1 cellular context compared by ENCODE assay signal in genomic region chr6:52598123-52598823, GRCh38.
TF ChIP-seq lines count a peak whose summit lies in the region.

No MANE protein-coding gene starts in this region.

TF ChIP-seq in K562, 482 proteins besides CTCF, POLR2A, EP300 and RAD21 (continued from another document and continues in another):
- TF ChIP-seq, protein P1, sequence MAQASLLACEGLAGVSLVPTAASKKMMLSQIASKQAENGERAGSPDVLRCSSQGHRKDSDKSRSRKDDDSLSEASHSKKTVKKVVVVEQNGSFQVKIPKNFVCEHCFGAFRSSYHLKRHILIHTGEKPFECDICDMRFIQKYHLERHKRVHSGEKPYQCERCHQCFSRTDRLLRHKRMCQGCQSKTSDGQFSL (CRISPR knock-in tag; IDR thresholded peaks at IDR 0.05) = no peak
- TF ChIP-seq, protein P1 (tag; IDR thresholded peaks at IDR 0.05) = no peak
- TF ChIP-seq BCL6 (CRISPR knock-in tag; IDR thresholded peaks at IDR 0.05) = no peak
- TF ChIP-seq MAZ (CRISPR knock-in tag; conservative IDR thresholded peaks at IDR 0.05 in 1 of 2, IDR thresholded peaks at IDR 0.05 in 1 of 2) = peak in 1 of 2 experiments; percentile 60; a peak in 2 of 4 replicates
- TF ChIP-seq, protein P2, sequence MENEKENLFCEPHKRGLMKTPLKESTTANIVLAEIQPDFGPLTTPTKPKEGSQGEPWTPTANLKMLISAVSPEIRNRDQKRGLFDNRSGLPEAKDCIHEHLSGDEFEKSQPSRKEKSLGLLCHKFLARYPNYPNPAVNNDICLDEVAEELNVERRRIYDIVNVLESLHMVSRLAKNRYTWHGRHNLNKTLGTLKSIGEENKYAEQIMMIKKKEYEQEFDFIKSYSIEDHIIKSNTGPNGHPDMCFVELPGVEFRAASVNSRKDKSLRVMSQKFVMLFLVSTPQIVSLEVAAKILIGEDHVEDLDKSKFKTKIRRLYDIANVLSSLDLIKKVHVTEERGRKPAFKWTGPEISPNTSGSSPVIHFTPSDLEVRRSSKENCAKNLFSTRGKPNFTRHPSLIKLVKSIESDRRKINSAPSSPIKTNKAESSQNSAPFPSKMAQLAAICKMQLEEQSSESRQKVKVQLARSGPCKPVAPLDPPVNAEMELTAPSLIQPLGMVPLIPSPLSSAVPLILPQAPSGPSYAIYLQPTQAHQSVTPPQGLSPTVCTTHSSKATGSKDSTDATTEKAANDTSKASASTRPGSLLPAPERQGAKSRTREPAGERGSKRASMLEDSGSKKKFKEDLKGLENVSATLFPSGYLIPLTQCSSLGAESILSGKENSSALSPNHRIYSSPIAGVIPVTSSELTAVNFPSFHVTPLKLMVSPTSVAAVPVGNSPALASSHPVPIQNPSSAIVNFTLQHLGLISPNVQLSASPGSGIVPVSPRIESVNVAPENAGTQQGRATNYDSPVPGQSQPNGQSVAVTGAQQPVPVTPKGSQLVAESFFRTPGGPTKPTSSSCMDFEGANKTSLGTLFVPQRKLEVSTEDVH (IDR thresholded peaks at IDR 0.05; ENCODE audit: low read depth, partially characterized antibody) = peak; percentile 45
- no peak for TF ChIP-seq RAD51 (IDR thresholded peaks at IDR 0.05; ENCODE audit: borderline replicate concordance, low read depth)
- TF ChIP-seq SMAD3 (CRISPR knock-in tag; conservative IDR thresholded peaks at IDR 0.05) = no peak
- no peak; the same call in 1 of the 2 replicates for TF ChIP-seq GATA2 (CRISPR knock-in tag; IDR thresholded peaks at IDR 0.05)
- TF ChIP-seq ZKSCAN8 (CRISPR knock-in tag; IDR thresholded peaks at IDR 0.05) = no peak
- TF ChIP-seq TAF1 (IDR thresholded peaks at IDR 0.05; ENCODE audit: control insufficient read depth, extremely low read depth, insufficient read depth, low read length, severe bottlenecking) = peak; percentile 54
- no peak for TF ChIP-seq MECOM (CRISPR knock-in tag; IDR thresholded peaks at IDR 0.05)
- TF ChIP-seq ZNF395 (CRISPR knock-in tag; IDR thresholded peaks at IDR 0.05) = peak; percentile 50; the same call in 1 of the 2 replicates
- TF ChIP-seq, protein P3, sequence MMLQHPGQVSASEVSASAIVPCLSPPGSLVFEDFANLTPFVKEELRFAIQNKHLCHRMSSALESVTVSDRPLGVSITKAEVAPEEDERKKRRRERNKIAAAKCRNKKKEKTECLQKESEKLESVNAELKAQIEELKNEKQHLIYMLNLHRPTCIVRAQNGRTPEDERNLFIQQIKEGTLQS (IDR thresholded peaks at IDR 0.05) = no peak
- TF ChIP-seq, protein P3 (CRISPR knock-in tag; conservative IDR thresholded peaks at IDR 0.05) = 0 out of 2 replicates have a peak, but pooled peaks have one; percentile 21
- TF ChIP-seq ATF7 (IDR thresholded peaks at IDR 0.05) = peak; percentile 52
- no peak for TF ChIP-seq ZNF124 (CRISPR knock-in tag; IDR thresholded peaks at IDR 0.05)
- no peak for TF ChIP-seq ZNF518B (CRISPR knock-in tag; IDR thresholded peaks at IDR 0.05)
- 0 out of 2 replicates have a peak, but pooled peaks have one; percentile 19 for TF ChIP-seq TOE1 (IDR thresholded peaks at IDR 0.05; ENCODE audit: borderline replicate concordance)
- TF ChIP-seq TOE1 (CRISPR knock-in tag; IDR thresholded peaks at IDR 0.05; ENCODE audit: borderline replicate concordance, low read depth) = no peak
- no peak for TF ChIP-seq SAP30 (IDR thresholded peaks at IDR 0.05; ENCODE audit: borderline replicate concordance, insufficient read depth, low read depth, low read length, poor library complexity, severe bottlenecking)
- TF ChIP-seq, protein P4, sequence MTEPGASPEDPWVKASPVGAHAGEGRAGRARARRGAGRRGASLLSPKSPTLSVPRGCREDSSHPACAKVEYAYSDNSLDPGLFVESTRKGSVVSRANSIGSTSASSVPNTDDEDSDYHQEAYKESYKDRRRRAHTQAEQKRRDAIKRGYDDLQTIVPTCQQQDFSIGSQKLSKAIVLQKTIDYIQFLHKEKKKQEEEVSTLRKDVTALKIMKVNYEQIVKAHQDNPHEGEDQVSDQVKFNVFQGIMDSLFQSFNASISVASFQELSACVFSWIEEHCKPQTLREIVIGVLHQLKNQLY (CRISPR knock-in tag; conservative IDR thresholded peaks at IDR 0.05) = no peak
- TF ChIP-seq, protein P5, sequence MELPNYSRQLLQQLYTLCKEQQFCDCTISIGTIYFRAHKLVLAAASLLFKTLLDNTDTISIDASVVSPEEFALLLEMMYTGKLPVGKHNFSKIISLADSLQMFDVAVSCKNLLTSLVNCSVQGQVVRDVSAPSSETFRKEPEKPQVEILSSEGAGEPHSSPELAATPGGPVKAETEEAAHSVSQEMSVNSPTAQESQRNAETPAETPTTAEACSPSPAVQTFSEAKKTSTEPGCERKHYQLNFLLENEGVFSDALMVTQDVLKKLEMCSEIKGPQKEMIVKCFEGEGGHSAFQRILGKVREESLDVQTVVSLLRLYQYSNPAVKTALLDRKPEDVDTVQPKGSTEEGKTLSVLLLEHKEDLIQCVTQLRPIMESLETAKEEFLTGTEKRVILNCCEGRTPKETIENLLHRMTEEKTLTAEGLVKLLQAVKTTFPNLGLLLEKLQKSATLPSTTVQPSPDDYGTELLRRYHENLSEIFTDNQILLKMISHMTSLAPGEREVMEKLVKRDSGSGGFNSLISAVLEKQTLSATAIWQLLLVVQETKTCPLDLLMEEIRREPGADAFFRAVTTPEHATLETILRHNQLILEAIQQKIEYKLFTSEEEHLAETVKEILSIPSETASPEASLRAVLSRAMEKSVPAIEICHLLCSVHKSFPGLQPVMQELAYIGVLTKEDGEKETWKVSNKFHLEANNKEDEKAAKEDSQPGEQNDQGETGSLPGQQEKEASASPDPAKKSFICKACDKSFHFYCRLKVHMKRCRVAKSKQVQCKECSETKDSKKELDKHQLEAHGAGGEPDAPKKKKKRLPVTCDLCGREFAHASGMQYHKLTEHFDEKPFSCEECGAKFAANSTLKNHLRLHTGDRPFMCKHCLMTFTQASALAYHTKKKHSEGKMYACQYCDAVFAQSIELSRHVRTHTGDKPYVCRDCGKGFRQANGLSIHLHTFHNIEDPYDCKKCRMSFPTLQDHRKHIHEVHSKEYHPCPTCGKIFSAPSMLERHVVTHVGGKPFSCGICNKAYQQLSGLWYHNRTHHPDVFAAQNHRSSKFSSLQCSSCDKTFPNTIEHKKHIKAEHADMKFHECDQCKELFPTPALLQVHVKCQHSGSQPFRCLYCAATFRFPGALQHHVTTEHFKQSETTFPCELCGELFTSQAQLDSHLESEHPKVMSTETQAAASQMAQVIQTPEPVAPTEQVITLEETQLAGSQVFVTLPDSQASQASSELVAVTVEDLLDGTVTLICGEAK (IDR thresholded peaks at IDR 0.05) = 0 out of 2 replicates have a peak, but pooled peaks have one; percentile 16
- TF ChIP-seq, protein P5 (CRISPR knock-in tag; IDR thresholded peaks at IDR 0.05) = no peak
- no peak for TF ChIP-seq HNRNPLL (IDR thresholded peaks at IDR 0.05; ENCODE audit: low read depth, low read length, poor library complexity, severe bottlenecking)
- TF ChIP-seq PHF21A (IDR thresholded peaks at IDR 0.05; ENCODE audit: borderline replicate concordance, low read depth) = no peak
